Comparison of ENCODE assay signal across 16 cellular contexts in the genomic region with DNA sequence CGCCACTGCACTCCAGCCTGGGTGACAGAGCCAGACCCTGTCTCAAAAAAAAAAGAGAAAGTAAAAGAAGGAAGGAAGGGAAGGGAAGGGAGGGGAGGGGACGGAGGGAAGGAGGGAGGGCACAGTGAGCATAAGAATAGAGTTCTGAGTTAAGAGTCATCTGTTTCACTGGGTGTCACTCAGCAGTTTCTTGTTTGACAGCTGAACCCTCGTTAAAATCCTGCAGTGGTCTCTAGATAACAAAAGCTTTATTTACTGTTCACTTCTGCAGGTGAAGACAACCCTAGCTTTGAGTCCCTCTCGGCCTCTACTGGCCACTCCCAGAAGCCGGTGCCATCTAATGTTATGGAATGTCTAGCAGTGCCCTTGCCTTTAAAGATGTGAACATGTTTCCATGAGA.
DNase-seq lines count a peak whose midpoint lies in the region; ATAC-seq, FAIRE-seq and TF ChIP-seq lines count a peak whose summit lies in the region.
"Had no signal": no experiment of that assay in that cellular context is flagged by ENCODE, and none has a peak within 500 bp of the region (broad histone marks: within the 10 kb centered on the region; RNA-seq: fewer than 3 reads in every experiment).

No MANE protein-coding gene starts in this region.

- peaks cover 9% of the 10 kb centered on the region; the same call in 1 of the 2 replicates for H3K9me3 ChIP-seq in SK-N-SH
- peaks cover 24 to 37% (median 31%) of the 10 kb centered on the region in 11 experiments for H3K9me3 ChIP-seq in BLaER1 treated with 17β-estradiol and CSF1 and Interleukin-3, amounts not matched to agents 10 nM and 100 nM (replicated peaks in 1 of 11)
- H3K9me3 ChIP-seq in PC-3 (ENCODE audit: low read length), result no peaks in the 10 kb centered on the region
- H3K9me3 ChIP-seq in CD4-positive, alpha-beta memory T cell (ENCODE audit: control insufficient read depth in 1 of 2, low read length in 2 of 2), result no peaks in the 10 kb centered on the region
- H3K9me3 ChIP-seq: HAP-1 had no signal

- WGBS in SK-N-SH (ENCODE audit: low lambda C conversion rate), result 91% methylated on average over 5 of the region's 5 CpGs

- H3K27me3 Mint-ChIP-seq in activated naive CD4-positive, alpha-beta T cell treated with anti-CD3 and anti-CD28 coated beads, Interleukin-2, amount 10 ng/mL, durations not matched to agents 7 days and 5 days, result no peaks in the 10 kb centered on the region
- H3K27me3 Mint-ChIP-seq in CD4-positive, alpha-beta memory T cell, result no peaks in the 10 kb centered on the region
- H3K27me3 Mint-ChIP-seq: CD8-positive, alpha-beta memory T cell had no signal

- H3K4me3 ChIP-seq in SK-N-SH (ENCODE audit: low read depth in 2 of 2, low read length in 1 of 2) (no peak overlapping the region), PC-3 (ENCODE audit: low read length) (no peak overlapping the region)
- H3K4me3 ChIP-seq in BLaER1 treated with 17β-estradiol and CSF1 and Interleukin-3, amounts not matched to agents 10 nM and 100 nM, result no peak overlapping the region
- H3K4me3 ChIP-seq in CD4-positive, alpha-beta memory T cell (ENCODE audit: low read length in 2 of 2), result no peak overlapping the region
- H3K4me3 ChIP-seq: BLaER1, HAP-1 had no signal

- POLR2A ChIA-PET in SK-N-SH (lab: Yijun Ruan, JAX) (interaction anchor here (5.7 to 18.7 kb wide), 2 partner anchors 14 to 123 kb away, joined by 109 to 880 read pairs; a partner anchor contains a TSS), PC-3 (lab: Charles Lee; ENCODE audit: unreplicated experiment) (no interaction called here)
- POLR2A ChIA-PET in CD4-positive, alpha-beta memory T cell (lab: Charles Lee; ENCODE audit: partially characterized antibody), result no interaction called here

- H3K4me1 Mint-ChIP-seq in activated naive CD4-positive, alpha-beta T cell treated with anti-CD3 and anti-CD28 coated beads, Interleukin-2, amount 10 ng/mL, durations not matched to agents 7 days and 5 days, result no peaks in the 10 kb centered on the region
- peaks cover 0 to 1% (median 0%) of the 10 kb centered on the region in 4 donors for H3K4me1 Mint-ChIP-seq in CD4-positive, alpha-beta memory T cell
- H3K4me1 Mint-ChIP-seq: CD8-positive, alpha-beta memory T cell had no signal

- TF ChIP-seq CTCF in SK-N-SH (IDR thresholded peaks at IDR 0.05) (no peak), PC-3 (conservative IDR thresholded peaks at IDR 0.05; ENCODE audit: low read depth, low read length) (no peak)

- no peak for TF ChIP-seq RAD21 in SK-N-SH (IDR thresholded peaks at IDR 0.05; ENCODE audit: low read length)

- H4K20me1 ChIP-seq in SK-N-SH (ENCODE audit: insufficient read depth) (no peaks in the 10 kb centered on the region), PC-3 (ENCODE audit: low read length) (no peaks in the 10 kb centered on the region)
- H4K20me1 ChIP-seq in BLaER1 treated with 17β-estradiol and CSF1 and Interleukin-3, amounts not matched to agents 10 nM and 100 nM, result peaks cover 0 to 40% (median 11%) of the 10 kb centered on the region in 11 experiments; a peak in 11 of 22 replicates

- intact Hi-C loops in PC-3 (cut with micrococcal nuclease), result no loop called here
- intact Hi-C loops in CD4-positive, alpha-beta memory T cell (cut with micrococcal nuclease), result no loop called here

- FAIRE-seq in H54 (lab: Jason Lieb, UNC), result no peak
- FAIRE-seq: H1 had no signal

- H3K27ac Mint-ChIP-seq in activated naive CD4-positive, alpha-beta T cell treated with anti-CD3 and anti-CD28 coated beads, Interleukin-2, amount 10 ng/mL, durations not matched to agents 7 days and 5 days, result no peak overlapping the region
- H3K27ac Mint-ChIP-seq in CD4-positive, alpha-beta memory T cell, result no peak overlapping the region

- H3K9ac ChIP-seq in SK-N-SH (no peak overlapping the region), PC-3 (ENCODE audit: low read length) (no peak overlapping the region)
- no peak overlapping the region for H3K9ac ChIP-seq in BLaER1 treated with 17β-estradiol and CSF1 and Interleukin-3, amounts not matched to agents 10 nM and 100 nM
- H3K9ac ChIP-seq: BLaER1 had no signal

- no peak for DNase-seq in SK-N-SH
- DNase-seq in H54 (ENCODE audit: insufficient read length, low spot score), result peak; percentile 7
- no peak for DNase-seq in PC-3
- no peak for DNase-seq in GM19240 (ENCODE audit: insufficient read length, low spot score)
- no peak for DNase-seq in activated naive CD4-positive, alpha-beta T cell treated with anti-CD3 and anti-CD28 coated beads, Interleukin-2, amount 10 ng/mL, durations not matched to agents 7 days and 5 days
- DNase-seq in CD4-positive, alpha-beta memory T cell, result no peak
- DNase-seq: 8988T; CD8-positive, alpha-beta memory T cell; COR-L47; DMS 273 treated with DMSO at 0.1 percent for 48 hours; GF-D8 had no signal

- BruUV-seq in PC-3 (replicated peaks; lab: Mats Ljungman, UMichigan), result no TSS peak

- CTCF ChIA-PET in SK-N-SH (lab: Yijun Ruan, JAX), result interaction anchor here (0.6 to 29.3 kb wide), 6 partner anchors 9 to 156 kb away, joined by 3 to 637 read pairs (median 318); a partner anchor contains a TSS
- CTCF ChIA-PET in PC-3 (lab: Charles Lee), result no interaction called here
- CTCF ChIA-PET in activated naive CD4-positive, alpha-beta T cell treated with anti-CD3 and anti-CD28 coated beads, Interleukin-2, amount 10 ng/mL, durations not matched to agents 7 days and 5 days (lab: Charles Lee), result no interaction called here
- CTCF ChIA-PET in CD4-positive, alpha-beta memory T cell (lab: Charles Lee; ENCODE audit: partially characterized antibody), result no interaction called here

- H3K36me3 Mint-ChIP-seq in activated naive CD4-positive, alpha-beta T cell treated with anti-CD3 and anti-CD28 coated beads, Interleukin-2, amount 10 ng/mL, durations not matched to agents 7 days and 5 days, result no peaks in the 10 kb centered on the region
- H3K36me3 Mint-ChIP-seq in CD4-positive, alpha-beta memory T cell, result peaks cover 17 to 19% of the 10 kb centered on the region in 2 donors

- H2AFZ ChIP-seq in SK-N-SH (ENCODE audit: low read depth) (no peak overlapping the region), PC-3 (ENCODE audit: low read length) (no peak overlapping the region)

- H3K9me3 Mint-ChIP-seq in activated naive CD4-positive, alpha-beta T cell treated with anti-CD3 and anti-CD28 coated beads, Interleukin-2, amount 10 ng/mL, durations not matched to agents 7 days and 5 days, result peaks cover 9% of the 10 kb centered on the region
- H3K9me3 Mint-ChIP-seq in CD4-positive, alpha-beta memory T cell, result peaks cover 0 to 11% (median 6%) of the 10 kb centered on the region in 8 donors

- no peak for TF ChIP-seq EP300 in SK-N-SH (IDR thresholded peaks at IDR 0.05; ENCODE audit: borderline replicate concordance in 1 of 2, low read depth in 1 of 2, low read length in 1 of 2)

- no peak overlapping the region for H3K4me3 Mint-ChIP-seq in activated naive CD4-positive, alpha-beta T cell treated with anti-CD3 and anti-CD28 coated beads, Interleukin-2, amount 10 ng/mL, durations not matched to agents 7 days and 5 days
- no peak overlapping the region for H3K4me3 Mint-ChIP-seq in CD4-positive, alpha-beta memory T cell
- H3K4me3 Mint-ChIP-seq: CD8-positive, alpha-beta memory T cell had no signal

- H3K36me3 ChIP-seq in SK-N-SH (replicated peaks in 1 of 2; ENCODE audit: control insufficient read depth in 1 of 2, insufficient read depth in 2 of 2, low read length in 1 of 2) (peaks cover 0 to 15% of the 10 kb centered on the region in 2 experiments), PC-3 (ENCODE audit: low read depth, low read length) (0 out of 2 replicates have a peak, but pooled peaks cover 4% of the 10 kb centered on the region)
- H3K36me3 ChIP-seq in BLaER1 treated with 17β-estradiol and CSF1 and Interleukin-3, amounts not matched to agents 10 nM and 100 nM, result peaks cover 26 to 70% (median 42%) of the 10 kb centered on the region in 11 experiments
- H3K36me3 ChIP-seq in CD4-positive, alpha-beta memory T cell (ENCODE audit: insufficient read depth, low read length), result no peaks in the 10 kb centered on the region
- H3K36me3 ChIP-seq: HAP-1 had no signal

- H3K27me3 ChIP-seq in SK-N-SH (ENCODE audit: insufficient read depth) (no peaks in the 10 kb centered on the region), PC-3 (ENCODE audit: low read length) (no peaks in the 10 kb centered on the region)
- H3K27me3 ChIP-seq in BLaER1 treated with 17β-estradiol and CSF1 and Interleukin-3, amounts not matched to agents 10 nM and 100 nM, result no peaks in the 10 kb centered on the region
- H3K27me3 ChIP-seq in CD4-positive, alpha-beta memory T cell (ENCODE audit: insufficient read depth, low read length), result no peaks in the 10 kb centered on the region
- H3K27me3 ChIP-seq: BLaER1 had no signal

- H3K9me2 ChIP-seq in SK-N-SH (no peaks in the 10 kb centered on the region), PC-3 (replicated peaks; ENCODE audit: low read length) (no peaks in the 10 kb centered on the region)

- peaks cover 15 to 33% of the 10 kb centered on the region in 2 experiments; a peak in 3 of 4 replicates for H3K4me1 ChIP-seq in SK-N-SH (ENCODE audit: control insufficient read depth in 1 of 2, insufficient read depth in 2 of 2, low read depth in 1 of 2, low read length in 1 of 2)
- peaks cover 3 to 20% (median 9%) of the 10 kb centered on the region in 10 experiments; a peak in 13 of 20 replicates for H3K4me1 ChIP-seq in BLaER1 treated with 17β-estradiol and CSF1 and Interleukin-3, amounts not matched to agents 10 nM and 100 nM
- H3K4me1 ChIP-seq in PC-3 (ENCODE audit: insufficient read depth, low read length), result no peaks in the 10 kb centered on the region
- no peaks in the 10 kb centered on the region for H3K4me1 ChIP-seq in CD4-positive, alpha-beta memory T cell (ENCODE audit: insufficient read depth, low read length)
- H3K4me1 ChIP-seq: HAP-1 had no signal

- TF ChIP-seq POLR2A in H54 (IDR thresholded peaks at IDR 0.05; ENCODE audit: low read depth, low read length), result no peak

- H3F3A ChIP-seq in SK-N-SH (replicated peaks; ENCODE audit: insufficient read depth), result peaks cover 17% of the 10 kb centered on the region
- H3F3A ChIP-seq in PC-3 (ENCODE audit: low read length, unreplicated experiment), result no peaks in the 10 kb centered on the region

- no peak overlapping the region; the same call in 1 of the 2 replicates for H3K4me2 ChIP-seq in SK-N-SH
- H3K4me2 ChIP-seq in BLaER1 treated with 17β-estradiol and CSF1 and Interleukin-3, amounts not matched to agents 10 nM and 100 nM, result peak overlapping the region in 7 of 11 experiments; percentile 15 to 58 (median 46); a peak in 10 of 22 replicates
- no peak overlapping the region for H3K4me2 ChIP-seq in PC-3 (ENCODE audit: low read length)
- H3K4me2 ChIP-seq: BLaER1 had no signal

- ATAC-seq in SK-N-SH treated with all-trans-retinoic acid at 6 μM for 48 hours (no peak), PC-3 (peak; percentile 67)

- H3K79me2 ChIP-seq in SK-N-SH (ENCODE audit: insufficient read depth) (peaks cover 18% of the 10 kb centered on the region; the same call in 1 of the 2 replicates), PC-3 (ENCODE audit: low read length) (no peaks in the 10 kb centered on the region)

- peak overlapping the region; percentile 37 to 71; a peak in 3 of 4 replicates for H3K27ac ChIP-seq in SK-N-SH (ENCODE audit: low read depth in 2 of 2, low read length in 1 of 2)
- H3K27ac ChIP-seq in BLaER1 treated with 17β-estradiol and CSF1 and Interleukin-3, amounts not matched to agents 10 nM and 100 nM, result no peak overlapping the region
- H3K27ac ChIP-seq in PC-3 (ENCODE audit: low read length), result no peak overlapping the region
- H3K27ac ChIP-seq in CD4-positive, alpha-beta memory T cell (ENCODE audit: low read depth, low read length), result no peak overlapping the region
- H3K27ac ChIP-seq: BLaER1 had no signal

Comparison
In these comparisons a context has a peak if more than half of its experiments do, and no peak if none do; other contexts are left out.
1. H3K27ac ChIP-seq: peak in SK-N-SH (2 of 2); none in BLaER1 treated with 17β-estradiol and CSF1 and Interleukin-3, amounts not matched to agents 10 nM and 100 nM (0 of 11), PC-3 (single experiment) and CD4-positive, alpha-beta memory T cell (single experiment).
2. H3K4me2 ChIP-seq: peak in BLaER1 treated with 17β-estradiol and CSF1 and Interleukin-3, amounts not matched to agents 10 nM and 100 nM (7 of 11); none in SK-N-SH (single experiment) and PC-3 (single experiment).